Comparison of ENCODE assay signal across 1 cellular context in genomic region chr12:27293463-27293862, GRCh38.
TF ChIP-seq lines count a peak whose summit lies in the region.

No MANE protein-coding gene starts in this region.

TF ChIP-seq in IMR-90, 13 proteins besides CTCF, POLR2A, EP300 and RAD21 (continued from another document):
- no peak for TF ChIP-seq USF2 (IDR thresholded peaks at IDR 0.05; ENCODE audit: low read depth, low read length)
- no peak for TF ChIP-seq RFX5 (IDR thresholded peaks at IDR 0.05; ENCODE audit: low read depth, low read length)
- no peak for TF ChIP-seq MAZ (IDR thresholded peaks at IDR 0.05; ENCODE audit: borderline replicate concordance, low read depth, low read length)
- no peak for TF ChIP-seq CEBPB (IDR thresholded peaks at IDR 0.05; ENCODE audit: low read depth, low read length)
- no peak for TF ChIP-seq BHLHE40 (IDR thresholded peaks at IDR 0.05; ENCODE audit: low read depth, low read length)
- no peak for TF ChIP-seq SMC3 (IDR thresholded peaks at IDR 0.05; ENCODE audit: low read depth, low read length)
- no peak for TF ChIP-seq MAFK (IDR thresholded peaks at IDR 0.05; ENCODE audit: low read depth, low read length)
- no peak for TF ChIP-seq FOS (IDR thresholded peaks at IDR 0.05; ENCODE audit: low read depth, low read length)
- TF ChIP-seq NFE2L2 (IDR thresholded peaks at IDR 0.05; ENCODE audit: low read depth, low read length) = no peak
